ENCODE assay signal across 1 cellular context in the genomic region with DNA sequence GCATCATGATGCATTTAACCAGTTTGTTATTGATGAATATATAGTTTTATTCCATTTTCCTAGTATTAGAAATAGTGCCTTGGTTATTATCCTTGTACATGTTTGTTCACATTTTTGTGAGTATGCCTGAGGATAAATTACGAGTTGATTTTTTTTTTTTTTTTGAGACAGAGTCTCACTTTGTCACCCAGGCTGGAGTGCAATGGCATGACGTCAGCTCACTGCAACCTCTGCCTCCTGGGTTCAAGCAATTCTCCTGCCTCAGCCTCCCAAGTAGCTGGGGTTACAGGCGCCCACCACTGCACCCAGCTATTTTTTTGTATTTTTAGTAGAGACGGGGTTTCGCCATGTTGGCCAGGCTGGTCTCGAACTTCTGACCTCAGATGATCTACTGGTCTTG. TPM values are rescaled to one million over a fixed set of nuclear protein-coding genes. Genes with fewer than 3 reads are reported as not detected.
"Had no signal": no experiment of that assay in that cellular context is flagged by ENCODE, and none has a peak within 500 bp of the region (broad histone marks: within the 10 kb centered on the region; RNA-seq: fewer than 3 reads in every experiment).

No MANE protein-coding gene starts in this region.

RNA-seq across cellular contexts. Expression of a gene that starts 4.7 kb away (rescaled TPM):
- total RNA-seq: Right ventricle myocardium inferior had no signal
